ENCODE assay signal across 8 cellular contexts in genomic region chr15:78873796-78874761, GRCh38. TPM values are rescaled to one million over a fixed set of nuclear protein-coding genes. Genes with fewer than 3 reads are reported as not detected.
DNase-seq lines count a peak whose midpoint lies in the region; ATAC-seq, FAIRE-seq and TF ChIP-seq lines count a peak whose summit lies in the region.

No MANE protein-coding gene starts in this region.

- POLR2A ChIA-PET in RWPE1 (lab: Yijun Ruan, JAX; ENCODE audit: low non-redundant PET) (interaction anchor here (0.7 kb wide), 1 partner anchor 11 kb away, joined by 3 read pairs; no protein-coding TSS in a partner anchor), HepG2 (lab: Yijun Ruan, JAX) (interaction anchor here (0.9 to 3.1 kb wide), 6 partner anchors 14 to 120 kb away, joined by 3 to 10 read pairs (median 3); no protein-coding TSS in a partner anchor)

- TF ChIP-seq EP300 in HepG2 (IDR thresholded peaks at IDR 0.05; ENCODE audit: low read depth in 2 of 2, low read length in 2 of 2) (no peak), HepG2 (CRISPR knock-in tag; IDR thresholded peaks at IDR 0.05; ENCODE audit: borderline replicate concordance) (no peak)

- no peaks in the 10 kb centered on the region for H3K36me3 ChIP-seq in HepG2 (replicated peaks in 1 of 2; ENCODE audit: control insufficient read depth in 1 of 2, insufficient read depth in 2 of 2, low read length in 2 of 2)

- peaks cover 13% of the 10 kb centered on the region for H3K27me3 Mint-ChIP-seq in brain

- peaks cover 0 to 3% (median 0%) of the 10 kb centered on the region in 5 experiments for H3K9me3 Mint-ChIP-seq in brain

- peak overlapping the region; percentile 96 to 100 (median 98) for H3K4me3 Mint-ChIP-seq in brain

- DNase-seq in NOMO-1 (lab: John Stamatoyannopoulos, UW; ENCODE audit: unreplicated experiment in 2 of 2) (peak; percentile 30 to 69), NOMO-1 treated with dmso at 0.1 percent for 144 hours (lab: John Stamatoyannopoulos, UW; ENCODE audit: unreplicated experiment) (no peak), RWPE1 (ENCODE audit: low spot score) (peak; percentile 28), HepG2 (ENCODE audit: low spot score) (no peak), cortex of kidney (lab: John Stamatoyannopoulos, UW) (no peak), GM12892 (ENCODE audit: insufficient read length) (no peak)
- peak; percentile 35 for DNase-seq in stimulated activated naive CD8-positive, alpha-beta T cell treated with anti-CD3 and anti-CD28 coated beads, Interleukin-15, Interleukin-2, amounts not matched to agents 100 U/mL and 50 U/mL, for 24 hours

- H3K79me2 ChIP-seq in HepG2 (ENCODE audit: insufficient read depth, low read length): peaks cover 66% of the 10 kb centered on the region

- peaks cover 0 to 5% of the 10 kb centered on the region in 2 experiments; a peak in 2 of 5 replicates for H3K27me3 ChIP-seq in HepG2 (ENCODE audit: control insufficient read depth in 1 of 2, insufficient read depth in 2 of 2, low read length in 2 of 2)

- peaks cover 25% of the 10 kb centered on the region for H3K36me3 Mint-ChIP-seq in brain

- peak overlapping the region; percentile 97 to 100 (median 100) for H3K4me3 ChIP-seq in HepG2 (replicated peaks in 1 of 3; ENCODE audit: insufficient read depth in 1 of 3, low read depth in 2 of 3, low read length in 3 of 3)

- no peaks in the 10 kb centered on the region for H3K9me3 ChIP-seq in HepG2 (ENCODE audit: low read length)

- CTCF ChIA-PET in RWPE1 (lab: Yijun Ruan, JAX) (interaction anchor here (0.5 to 0.9 kb wide), 3 partner anchors 9 to 175 kb away, joined by 3 to 6 read pairs (median 5); no protein-coding TSS in a partner anchor), HepG2 (lab: Yijun Ruan, JAX; ENCODE audit: low intra/inter-chr PET ratio, low total read pairs) (interaction anchor here (0.8 kb wide), 1 partner anchor 32 kb away, joined by 3 read pairs; no protein-coding TSS in a partner anchor)

- peak overlapping the region; percentile 100 for H3K9ac ChIP-seq in HepG2 (ENCODE audit: insufficient read depth, low read depth, low read length)

- TF ChIP-seq POLR2A in HepG2 (IDR thresholded peaks at IDR 0.05; ENCODE audit: insufficient read depth in 1 of 2, low read depth in 2 of 2, low read length in 2 of 2): peak in 1 of 2 experiments; percentile 41; a peak in 1 of 4 replicates
- no peak for TF ChIP-seq POLR2A in GM12892 (IDR thresholded peaks at IDR 0.05; ENCODE audit: low read depth, low read length)

- H2AFZ ChIP-seq in HepG2 (ENCODE audit: low read length): no peak overlapping the region

- peak; percentile 41; the same call in 1 of the 2 replicates for TF ChIP-seq CTCF in RWPE1 (conservative IDR thresholded peaks at IDR 0.05; ENCODE audit: low read depth)
- TF ChIP-seq CTCF in brain (conservative IDR thresholded peaks at IDR 0.05): peak in 1 of 2 experiments; percentile 51
- TF ChIP-seq CTCF in HepG2 (CRISPR knock-in tag; IDR thresholded peaks at IDR 0.05): no peak

- no peak for TF ChIP-seq RAD21 in HepG2 (CRISPR knock-in tag; IDR thresholded peaks at IDR 0.05)

- ATAC-seq in HepG2: no peak
- ATAC-seq in stimulated activated naive CD8-positive, alpha-beta T cell treated with anti-CD3 and anti-CD28 coated beads, Interleukin-15, Interleukin-2, amounts not matched to agents 100 U/mL and 50 U/mL, for 24 hours: no peak

- FAIRE-seq in HepG2 (lab: Jason Lieb, UNC) (peak; percentile 58), GM12892 (lab: Jason Lieb, UNC) (no peak)

- H3K27ac Mint-ChIP-seq in brain: peak overlapping the region; percentile 100

- WGBS in HepG2 (ENCODE audit: low lambda C conversion rate): 1% methylated on average over 38 of the region's 38 CpGs

- peaks cover 56% of the 10 kb centered on the region for H4K20me1 ChIP-seq in HepG2 (ENCODE audit: insufficient read depth, low read length)

- peak overlapping the region; percentile 87 for H3K4me2 ChIP-seq in HepG2 (ENCODE audit: low read depth, low read length)

- intact Hi-C loops in HepG2 (cut with micrococcal nuclease; ENCODE audit: unreplicated experiment): no loop called here

- H3K27ac ChIP-seq in RWPE1: peak overlapping the region; percentile 99
- peak overlapping the region; percentile 100 for H3K27ac ChIP-seq in HepG2 (ENCODE audit: extremely low read length, insufficient read depth, low read length)

- in situ Hi-C loops in HepG2 (cut with HindIII; ENCODE audit: extremely low pct_ligation_motif_present, low pct_unique_long_range_greater_than_20kb): no loop called here

- TSS peak; percentile 55 for BruUV-seq in HepG2 (replicated peaks; lab: Mats Ljungman, UMichigan)

- peaks cover 65% of the 10 kb centered on the region for H3K4me1 Mint-ChIP-seq in brain

- peaks cover 65% of the 10 kb centered on the region for H3K4me1 ChIP-seq in HepG2 (ENCODE audit: insufficient read depth, low read length)

TF ChIP-seq in HepG2, 621 proteins besides CTCF, POLR2A, EP300 and RAD21 (continues in another document):
- TF ChIP-seq ZFP37 (CRISPR knock-in tag; IDR thresholded peaks at IDR 0.05; ENCODE audit: borderline replicate concordance) (no peak), KLF11 (CRISPR knock-in tag; IDR thresholded peaks at IDR 0.05) (0 out of 2 replicates have a peak, but pooled peaks have one; percentile 3), STAT6 (CRISPR knock-in tag; IDR thresholded peaks at IDR 0.05; ENCODE audit: borderline replicate concordance) (no peak), SALL2 (CRISPR knock-in tag; IDR thresholded peaks at IDR 0.05) (0 out of 2 replicates have a peak, but pooled peaks have one; percentile 22), JUND (CRISPR knock-in tag; IDR thresholded peaks at IDR 0.05) (no peak), KLF12 (CRISPR knock-in tag; IDR thresholded peaks at IDR 0.05; ENCODE audit: borderline replicate concordance) (0 out of 2 replicates have a peak, but pooled peaks have one; percentile 61), MAF1 (CRISPR knock-in tag; IDR thresholded peaks at IDR 0.05; ENCODE audit: borderline replicate concordance) (no peak), ZNF557 (CRISPR knock-in tag; IDR thresholded peaks at IDR 0.05) (no peak)
- TF ChIP-seq, protein P1, sequence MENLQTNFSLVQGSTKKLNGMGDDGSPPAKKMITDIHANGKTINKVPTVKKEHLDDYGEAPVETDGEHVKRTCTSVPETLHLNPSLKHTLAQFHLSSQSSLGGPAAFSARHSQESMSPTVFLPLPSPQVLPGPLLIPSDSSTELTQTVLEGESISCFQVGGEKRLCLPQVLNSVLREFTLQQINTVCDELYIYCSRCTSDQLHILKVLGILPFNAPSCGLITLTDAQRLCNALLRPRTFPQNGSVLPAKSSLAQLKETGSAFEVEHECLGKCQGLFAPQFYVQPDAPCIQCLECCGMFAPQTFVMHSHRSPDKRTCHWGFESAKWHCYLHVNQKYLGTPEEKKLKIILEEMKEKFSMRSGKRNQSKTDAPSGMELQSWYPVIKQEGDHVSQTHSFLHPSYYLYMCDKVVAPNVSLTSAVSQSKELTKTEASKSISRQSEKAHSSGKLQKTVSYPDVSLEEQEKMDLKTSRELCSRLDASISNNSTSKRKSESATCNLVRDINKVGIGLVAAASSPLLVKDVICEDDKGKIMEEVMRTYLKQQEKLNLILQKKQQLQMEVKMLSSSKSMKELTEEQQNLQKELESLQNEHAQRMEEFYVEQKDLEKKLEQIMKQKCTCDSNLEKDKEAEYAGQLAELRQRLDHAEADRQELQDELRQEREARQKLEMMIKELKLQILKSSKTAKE (CRISPR knock-in tag; IDR thresholded peaks at IDR 0.05; ENCODE audit: borderline replicate concordance): 0 out of 2 replicates have a peak, but pooled peaks have one; percentile 2

RNA-seq across cellular contexts. Expression of gene MORF4L1, which starts 1.4 kb away (rescaled TPM):
- 374 TPM for polyA plus RNA-seq in brain (ENCODE audit: insufficient read depth, low read depth, low replicate concordance)
- total RNA-seq in HepG2 (2016; rRNA removed; fragmentation: Illumina TruSeq; extraction: Trizol): 218 and 361 TPM in 2 replicates
- 66.4 and 72.5 TPM in 2 replicates for total RNA-seq in HepG2 (2016; cell fraction: cytosol; rRNA removed; fragmentation: Illumina TruSeq; extraction: Trizol; ENCODE audit: low read depth)
- total RNA-seq in HepG2 (2016; cell fraction: insoluble cytoplasmic fraction; rRNA removed; fragmentation: Illumina TruSeq; extraction: Trizol): 223 and 347 TPM in 2 replicates
- 116 and 131 TPM in 2 replicates for total RNA-seq in HepG2 (2016; cell fraction: membrane; rRNA removed; fragmentation: Illumina TruSeq; extraction: Trizol)
- total RNA-seq in HepG2 (2016; cell fraction: nucleus; rRNA removed; fragmentation: Illumina TruSeq; extraction: Trizol): 154 and 168 TPM in 2 replicates
- 182 and 219 TPM in 2 replicates for polyA plus RNA-seq in HepG2 (2011; rRNA removed)
- polyA plus RNA-seq in HepG2 (2011; cell fraction: cytosol; rRNA removed): 86.8 and 139 TPM in 2 replicates
- 33.5 and 47.3 TPM in 2 replicates for polyA plus RNA-seq in HepG2 (2011; cell fraction: nucleus; rRNA removed)
- polyA plus RNA-seq in HepG2 (2012): 278 and 287 TPM in 2 replicates
- polyA plus RNA-seq in HepG2 (2016; cell fraction: cytosol; fragmentation: Illumina TruSeq; extraction: Trizol; ENCODE audit: low read depth): 106 and 118 TPM in 2 replicates
- 520 and 546 TPM in 2 replicates for polyA plus RNA-seq in HepG2 (2016; cell fraction: insoluble cytoplasmic fraction; fragmentation: Illumina TruSeq; extraction: Trizol; ENCODE audit: low read depth)
- 179 and 180 TPM in 2 replicates for polyA plus RNA-seq in HepG2 (2016; cell fraction: membrane; fragmentation: Illumina TruSeq; extraction: Trizol; ENCODE audit: low read depth)
- polyA plus RNA-seq in HepG2 (2016; cell fraction: nucleus; fragmentation: Illumina TruSeq; extraction: Trizol; ENCODE audit: insufficient read depth, low read depth): 220 and 225 TPM in 2 replicates
- polyA minus RNA-seq in HepG2 (2011; rRNA and poly(A)+ RNA removed; ENCODE audit: low replicate concordance): 31.6 and 63.1 TPM in 2 replicates
- polyA minus RNA-seq in HepG2 (2011; cell fraction: cytosol; rRNA and poly(A)+ RNA removed): 79.8 and 80.8 TPM in 2 replicates
- polyA minus RNA-seq in HepG2 (2011; cell fraction: nucleus; rRNA and poly(A)+ RNA removed): 155 and 159 TPM in 2 replicates
- polyA plus RNA-seq in GM12892 (2012; ENCODE audit: missing spikeins): 421 TPM

Comparison
In these comparisons a context has a peak if more than half of its experiments do, and no peak if none do; other contexts are left out.
1. DNase-seq: peak in NOMO-1 (2 of 2), RWPE1 (single experiment) and stimulated activated naive CD8-positive, alpha-beta T cell treated with anti-CD3 and anti-CD28 coated beads, Interleukin-15, Interleukin-2, amounts not matched to agents 100 U/mL and 50 U/mL, for 24 hours (single experiment); none in NOMO-1 treated with dmso at 0.1 percent for 144 hours (single experiment), HepG2 (single experiment), cortex of kidney (single experiment) and GM12892 (single experiment).